ENCODE assay signal across 18 cellular contexts in the genomic region with DNA sequence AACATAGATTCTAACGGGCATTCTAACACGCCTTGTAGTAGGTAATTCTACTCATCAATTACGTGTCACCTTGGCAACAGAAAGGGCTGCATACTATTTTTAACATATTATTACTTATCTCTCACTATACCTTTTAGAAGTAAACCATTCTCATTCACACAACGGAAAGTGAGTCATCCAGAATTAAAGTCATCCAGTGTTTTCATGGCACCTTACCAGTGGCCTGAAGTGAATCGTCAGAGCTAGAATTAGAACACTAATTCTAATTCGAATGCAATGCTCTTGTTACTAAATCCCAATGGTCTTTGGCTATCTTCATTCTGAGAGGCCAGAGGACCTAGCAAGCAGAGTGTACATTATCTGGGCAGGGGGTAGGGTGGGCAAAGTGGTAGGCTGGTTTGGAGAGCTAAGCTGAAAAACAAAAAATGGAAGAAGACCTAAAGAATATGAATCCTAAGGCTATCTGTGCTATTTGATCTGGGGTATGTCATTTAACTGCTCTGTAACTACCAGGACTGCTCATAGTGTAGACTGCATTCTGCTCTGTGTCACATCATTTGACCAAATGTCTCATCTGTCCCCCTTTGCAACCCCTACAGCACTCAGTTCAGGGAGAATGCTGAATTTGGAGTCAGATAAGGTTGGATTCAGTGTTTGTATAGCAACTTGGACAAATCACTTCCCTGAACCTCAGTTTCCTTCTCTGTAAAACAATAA.
"Had no signal": no experiment of that assay in that cellular context is flagged by ENCODE, and none has a peak within 500 bp of the region (broad histone marks: within the 10 kb centered on the region; RNA-seq: fewer than 3 reads in every experiment).

No MANE protein-coding gene starts in this region.

- H3K27ac ChIP-seq: prostate gland, right lobe of liver, upper lobe of left lung had no signal

- H3K9me3 Mint-ChIP-seq: activated CD4-positive, alpha-beta memory T cell treated with anti-CD3 and anti-CD28 coated beads, Interleukin-2, amount 10 ng/mL, durations not matched to agents 7 days and 5 days; activated T-cell treated with anti-CD3 and anti-CD28 coated beads, Interleukin-2, amount 50 U/mL, for 4 hours; natural killer cell treated with Interleukin-12 subunit alpha and Interleukin-12 subunit beta and Interleukin-15 and Interleukin-18, amount 100 ng/mL, for 72 hours; stimulated activated naive CD8-positive, alpha-beta T cell treated with anti-CD3 and anti-CD28 coated beads, Interleukin-15, amount 100 ng/mL, for 72 hours had no signal

- H3K4me3 Mint-ChIP-seq: activated CD4-positive, alpha-beta memory T cell treated with anti-CD3 and anti-CD28 coated beads, Interleukin-2, amount 10 ng/mL, durations not matched to agents 7 days and 5 days; activated T-cell treated with anti-CD3 and anti-CD28 coated beads, Interleukin-2, amount 50 U/mL, for 4 hours; natural killer cell treated with Interleukin-12 subunit alpha and Interleukin-12 subunit beta and Interleukin-15 and Interleukin-18, amount 100 ng/mL, for 72 hours; stimulated activated naive CD8-positive, alpha-beta T cell treated with anti-CD3 and anti-CD28 coated beads, Interleukin-15, amount 100 ng/mL, for 72 hours had no signal

- DNase-seq: activated CD4-positive, alpha-beta memory T cell treated with anti-CD3 and anti-CD28 coated beads, Interleukin-2, amount 10 ng/mL, durations not matched to agents 7 days and 5 days; activated CD4-positive, alpha-beta T cell treated with anti-CD3 and anti-CD28 coated beads for 4 hours; activated effector memory CD4-positive, alpha-beta T cell treated with Interleukin-2 at 50 U/mL for 16 hours; activated naive CD4-positive, alpha-beta T cell treated with anti-CD3 and anti-CD28 coated beads, Interleukin-2, amount 50 U/mL, for 16 hours; activated T-cell treated with anti-CD3 and anti-CD28 coated beads, Interleukin-2, amount 50 U/mL, for 4 hours; cortex of kidney; effector CD8-positive, alpha-beta T cell; left ventricle myocardium superior; nucleus accumbens; right lobe of liver; stimulated activated CD4-positive, alpha-beta T cell treated with anti-CD3 and anti-CD28 coated beads, Interleukin-1b, Interleukin-23, amount 100 ng/mL, for 48 hours; stimulated activated naive CD8-positive, alpha-beta T cell treated with anti-CD3 and anti-CD28 coated beads, Interleukin-15, amount 100 ng/mL, for 72 hours; T-helper 2 cell; upper lobe of left lung had no signal

- H3K27me3 ChIP-seq: right lobe of liver, upper lobe of left lung had no signal

- H3K36me3 ChIP-seq: prostate gland, right lobe of liver had no signal

- H3K4me3 ChIP-seq: prostate gland, right lobe of liver, upper lobe of left lung had no signal

- H3K27me3 Mint-ChIP-seq: activated CD4-positive, alpha-beta memory T cell treated with anti-CD3 and anti-CD28 coated beads, Interleukin-2, amount 10 ng/mL, durations not matched to agents 7 days and 5 days; stimulated activated naive CD8-positive, alpha-beta T cell treated with anti-CD3 and anti-CD28 coated beads, Interleukin-15, amount 100 ng/mL, for 72 hours had no signal

- H3K27ac Mint-ChIP-seq: activated CD4-positive, alpha-beta memory T cell treated with anti-CD3 and anti-CD28 coated beads, Interleukin-2, amount 10 ng/mL, durations not matched to agents 7 days and 5 days; natural killer cell treated with Interleukin-12 subunit alpha and Interleukin-12 subunit beta and Interleukin-15 and Interleukin-18, amount 100 ng/mL, for 72 hours; stimulated activated naive CD8-positive, alpha-beta T cell treated with anti-CD3 and anti-CD28 coated beads, Interleukin-15, amount 100 ng/mL, for 72 hours had no signal

- ATAC-seq: activated T-cell treated with anti-CD3 and anti-CD28 coated beads, Interleukin-2, amount 50 U/mL, for 4 hours; left ventricle myocardium superior; natural killer cell treated with Interleukin-12 subunit alpha and Interleukin-12 subunit beta and Interleukin-15 and Interleukin-18, amount 100 ng/mL, for 72 hours; right lobe of liver; stimulated activated naive CD8-positive, alpha-beta T cell treated with anti-CD3 and anti-CD28 coated beads, Interleukin-15, amount 100 ng/mL, for 72 hours had no signal

- H3K4me1 Mint-ChIP-seq: activated CD4-positive, alpha-beta memory T cell treated with anti-CD3 and anti-CD28 coated beads, Interleukin-2, amount 10 ng/mL, durations not matched to agents 7 days and 5 days; stimulated activated naive CD8-positive, alpha-beta T cell treated with anti-CD3 and anti-CD28 coated beads, Interleukin-15, amount 100 ng/mL, for 72 hours had no signal

- H3K4me1 ChIP-seq: prostate gland, upper lobe of left lung had no signal

- H3K9me3 ChIP-seq: prostate gland, right lobe of liver, upper lobe of left lung had no signal

- FAIRE-seq: endothelial cell of umbilical vein, keratinocyte had no signal
